ENCODE assay signal across 17 cellular contexts in the genomic region with DNA sequence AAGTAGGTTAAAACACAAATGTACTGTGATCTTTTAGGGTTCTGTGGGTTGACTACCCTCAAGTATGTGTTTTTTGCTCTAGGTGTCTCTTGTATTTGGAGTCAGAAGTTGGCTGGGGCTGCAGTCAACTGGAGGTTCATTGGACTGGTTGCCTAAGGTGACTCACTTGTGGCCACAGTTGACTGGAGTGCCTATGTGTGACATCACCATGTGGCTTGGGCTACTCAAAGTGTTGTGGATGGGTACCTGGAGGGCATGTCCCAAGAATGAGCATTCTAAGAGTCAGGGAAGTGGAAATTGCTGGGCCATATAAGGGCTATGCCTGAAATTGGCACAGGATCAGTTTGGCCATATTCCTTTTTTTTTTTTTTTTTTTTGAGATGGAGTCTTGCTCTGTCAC. TPM values are rescaled to one million over a fixed set of nuclear protein-coding genes. Genes with fewer than 3 reads are reported as not detected.
DNase-seq lines count a peak whose midpoint lies in the region; ATAC-seq, FAIRE-seq and TF ChIP-seq lines count a peak whose summit lies in the region.
"Had no signal": no experiment of that assay in that cellular context is flagged by ENCODE, and none has a peak within 500 bp of the region (broad histone marks: within the 10 kb centered on the region; RNA-seq: fewer than 3 reads in every experiment).

No MANE protein-coding gene starts in this region.

- H3K27me3 Mint-ChIP-seq in activated naive CD4-positive, alpha-beta T cell treated with anti-CD3 and anti-CD28 coated beads for 36 hours (ENCODE audit: low read depth) = no peaks in the 10 kb centered on the region
- H3K27me3 Mint-ChIP-seq in astrocyte (ENCODE audit: low read depth, unreplicated experiment) (no peaks in the 10 kb centered on the region), T-cell (no peaks in the 10 kb centered on the region)

- H3K9me3 ChIP-seq in IMR-90 (ENCODE audit: control insufficient read depth, insufficient read depth, low read length) (no peaks in the 10 kb centered on the region), astrocyte (ENCODE audit: insufficient read depth, low read depth, low read length) (no peaks in the 10 kb centered on the region)
- H3K9me3 ChIP-seq: BE2C, heart left ventricle had no signal

- H4K91ac ChIP-seq in IMR-90 (ENCODE audit: insufficient read depth, low read depth, low read length) = no peak overlapping the region

- POLR2A ChIA-PET in IMR-90 (lab: Charles Lee; ENCODE audit: unreplicated experiment) (no interaction called here), T-cell (lab: Charles Lee) (no interaction called here)

- H3K27ac ChIP-seq in IMR-90 (ENCODE audit: insufficient read depth, low read length) (no peak overlapping the region), astrocyte (ENCODE audit: low read depth, low read length) (no peak overlapping the region)
- H3K27ac ChIP-seq: epithelial cell of prostate, heart left ventricle had no signal

- peaks cover 34% of the 10 kb centered on the region for H4K20me1 ChIP-seq in IMR-90 (ENCODE audit: insufficient read depth, low read length)
- peaks cover 49% of the 10 kb centered on the region for H4K20me1 ChIP-seq in astrocyte (ENCODE audit: insufficient read depth, low read length)

- no peak overlapping the region for H2BK15ac ChIP-seq in IMR-90 (ENCODE audit: low read depth, low read length)

- no peak overlapping the region for H3K4me2 ChIP-seq in IMR-90 (ENCODE audit: low read depth, low read length)
- H3K4me2 ChIP-seq in astrocyte (ENCODE audit: low read length) = no peak overlapping the region

- H3K79me2 ChIP-seq in astrocyte (ENCODE audit: insufficient read depth, low read length) = peaks cover 11% of the 10 kb centered on the region

- H2AK5ac ChIP-seq in IMR-90 (ENCODE audit: low read depth, low read length) = no peak overlapping the region

- H3K9me1 ChIP-seq in IMR-90 (ENCODE audit: insufficient read depth, low read length) = peaks cover 6% of the 10 kb centered on the region; the same call in 1 of the 2 replicates

- no peak overlapping the region for H3K18ac ChIP-seq in IMR-90 (ENCODE audit: low read depth, low read length)

- H3K4me3 Mint-ChIP-seq in activated naive CD4-positive, alpha-beta T cell treated with anti-CD3 and anti-CD28 coated beads for 36 hours = no peak overlapping the region
- H3K4me3 Mint-ChIP-seq in astrocyte (ENCODE audit: unreplicated experiment) (no peak overlapping the region), T-cell (no peak overlapping the region)
- no peak overlapping the region for H3K4me3 Mint-ChIP-seq in stimulated activated effector memory CD8-positive, alpha-beta T cell treated with anti-CD3 and anti-CD28 coated beads, Interleukin-12 subunit alpha, Interleukin-12 subunit beta, amount 100 ng/mL, for 72 hours

- ATAC-seq in IMR-90 (ENCODE audit: low read depth) (no peak; the same call in 1 of the 2 replicates), T-cell (replicated peaks in 1 of 4) (no peak)
- ATAC-seq in stimulated activated effector memory CD8-positive, alpha-beta T cell treated with anti-CD3 and anti-CD28 coated beads, Interleukin-12 subunit alpha, Interleukin-12 subunit beta, amount 100 ng/mL, for 72 hours = peak; percentile 99
- ATAC-seq: heart left ventricle had no signal

- H2BK120ac ChIP-seq in IMR-90 (ENCODE audit: low read depth, low read length) = no peak overlapping the region

- CTCF ChIA-PET in activated naive CD4-positive, alpha-beta T cell treated with anti-CD3 and anti-CD28 coated beads for 36 hours (lab: Charles Lee) = no interaction called here
- CTCF ChIA-PET in IMR-90 (lab: Yijun Ruan, JAX) = interaction anchor here (0.7 kb wide), 1 partner anchor 988 kb away, joined by 4 read pairs; no protein-coding TSS in a partner anchor
- CTCF ChIA-PET in T-cell (lab: Charles Lee) = interaction anchor here (0.6 to 0.7 kb wide), 3 partner anchors 45 to 179 kb away, joined by 4 to 6 read pairs (median 4); no protein-coding TSS in a partner anchor

- no peak overlapping the region for H4K8ac ChIP-seq in IMR-90 (ENCODE audit: low read depth in 2 of 2, low read length in 2 of 2)

- H3K4me3 ChIP-seq in IMR-90 (ENCODE audit: insufficient read depth, low read depth, low read length) = no peak overlapping the region
- no peak overlapping the region for H3K4me3 ChIP-seq in astrocyte (ENCODE audit: insufficient read depth, low read depth, low read length)
- H3K4me3 ChIP-seq: heart left ventricle had no signal

- no peak overlapping the region for H3K27ac Mint-ChIP-seq in activated naive CD4-positive, alpha-beta T cell treated with anti-CD3 and anti-CD28 coated beads for 36 hours
- no peak overlapping the region for H3K27ac Mint-ChIP-seq in astrocyte (ENCODE audit: unreplicated experiment)
- no peak overlapping the region for H3K27ac Mint-ChIP-seq in stimulated activated effector memory CD8-positive, alpha-beta T cell treated with anti-CD3 and anti-CD28 coated beads, Interleukin-12 subunit alpha, Interleukin-12 subunit beta, amount 100 ng/mL, for 72 hours
- no peak overlapping the region for H3K27ac Mint-ChIP-seq in T-cell

- H3K79me1 ChIP-seq in IMR-90 (ENCODE audit: low read depth in 1 of 2, low read length in 2 of 2) = peaks cover 11 to 42% of the 10 kb centered on the region in 2 experiments

- H3K27me3 ChIP-seq in IMR-90 (ENCODE audit: control insufficient read depth, insufficient read depth, low read length) (no peaks in the 10 kb centered on the region), astrocyte (ENCODE audit: insufficient read depth, low read length) (no peaks in the 10 kb centered on the region)
- H3K27me3 ChIP-seq: BE2C, heart left ventricle had no signal

- H3K4me1 Mint-ChIP-seq in activated naive CD4-positive, alpha-beta T cell treated with anti-CD3 and anti-CD28 coated beads for 36 hours (ENCODE audit: low read depth) = peaks cover 15% of the 10 kb centered on the region
- H3K4me1 Mint-ChIP-seq in astrocyte (ENCODE audit: low read depth, unreplicated experiment) (no peaks in the 10 kb centered on the region), T-cell (peaks cover 39 to 53% (median 46%) of the 10 kb centered on the region in 3 donors)
- H3K4me1 Mint-ChIP-seq in stimulated activated effector memory CD8-positive, alpha-beta T cell treated with anti-CD3 and anti-CD28 coated beads, Interleukin-12 subunit alpha, Interleukin-12 subunit beta, amount 100 ng/mL, for 72 hours = peaks cover 36% of the 10 kb centered on the region

- H3K9me3 Mint-ChIP-seq in activated naive CD4-positive, alpha-beta T cell treated with anti-CD3 and anti-CD28 coated beads for 36 hours = no peaks in the 10 kb centered on the region
- H3K9me3 Mint-ChIP-seq in astrocyte (ENCODE audit: unreplicated experiment) = no peaks in the 10 kb centered on the region
- H3K9me3 Mint-ChIP-seq in stimulated activated effector memory CD8-positive, alpha-beta T cell treated with anti-CD3 and anti-CD28 coated beads, Interleukin-12 subunit alpha, Interleukin-12 subunit beta, amount 100 ng/mL, for 72 hours = no peaks in the 10 kb centered on the region
- no peaks in the 10 kb centered on the region for H3K9me3 Mint-ChIP-seq in T-cell

- in situ Hi-C loops in IMR-90 (cut with MboI; ENCODE audit: low sequenced_read_pairs) = no loop called here

- H3K9ac ChIP-seq in IMR-90 (ENCODE audit: low read depth, low read length) = no peak overlapping the region
- no peak overlapping the region for H3K9ac ChIP-seq in astrocyte (ENCODE audit: low read length)

- peak; percentile 26 for DNase-seq in activated naive CD4-positive, alpha-beta T cell treated with anti-CD3 and anti-CD28 coated beads for 36 hours
- DNase-seq in activated naive CD4-positive, alpha-beta T cell treated with anti-CD3 and anti-CD28 coated beads, Interleukin-2, amount 50 U/mL, for 16 hours = no peak
- DNase-seq in IMR-90 (peak; percentile 38), astrocyte (ENCODE audit: low read depth) (peak; percentile 48), amygdala (lab: John Stamatoyannopoulos, UW) (no peak), T-cell (no peak), GM20000 (ENCODE audit: low spot score) (no peak)
- DNase-seq in stimulated activated effector memory CD8-positive, alpha-beta T cell treated with anti-CD3 and anti-CD28 coated beads, Interleukin-12 subunit alpha, Interleukin-12 subunit beta, amount 100 ng/mL, for 72 hours (ENCODE audit: low spot score in 2 of 2) = no peak
- DNase-seq: activated CD4-positive, alpha-beta T cell treated with anti-CD3 and anti-CD28 coated beads, Interleukin-2, amount 50 U/mL, for 4 hours; activated naive CD4-positive, alpha-beta T cell treated with Interleukin-2 at 50 U/mL for 16 hours; BE2C; DMS79; heart left ventricle; kidney; NCI-H1417; trophoblast cell had no signal

- no peak overlapping the region for H3K14ac ChIP-seq in IMR-90 (replicated peaks; ENCODE audit: low read depth, low read length)

- peaks cover 1% of the 10 kb centered on the region; the same call in 1 of the 2 replicates for H3K4me1 ChIP-seq in IMR-90 (ENCODE audit: control insufficient read depth, insufficient read depth, low read length)
- H3K4me1 ChIP-seq in astrocyte (ENCODE audit: insufficient read depth, low read length) = no peaks in the 10 kb centered on the region
- H3K4me1 ChIP-seq: BE2C had no signal

- H2AK9ac ChIP-seq in IMR-90 (replicated peaks; ENCODE audit: low read depth, low read length, poor library complexity) = no peak overlapping the region

- H3K36me3 Mint-ChIP-seq in activated naive CD4-positive, alpha-beta T cell treated with anti-CD3 and anti-CD28 coated beads for 36 hours (ENCODE audit: low read depth) = peaks cover 2% of the 10 kb centered on the region
- H3K36me3 Mint-ChIP-seq in astrocyte (ENCODE audit: low read depth, unreplicated experiment) (peaks cover 3% of the 10 kb centered on the region), T-cell (peaks cover 5% of the 10 kb centered on the region)
- H3K36me3 Mint-ChIP-seq in stimulated activated effector memory CD8-positive, alpha-beta T cell treated with anti-CD3 and anti-CD28 coated beads, Interleukin-12 subunit alpha, Interleukin-12 subunit beta, amount 100 ng/mL, for 72 hours = no peaks in the 10 kb centered on the region

- H3K23ac ChIP-seq in IMR-90 (ENCODE audit: low read depth, low read length) = no peak overlapping the region

- TF ChIP-seq RAD21 in IMR-90 (IDR thresholded peaks at IDR 0.05; ENCODE audit: low read length) = no peak

- BruUV-seq in IMR-90 (replicated peaks; lab: Mats Ljungman, UMichigan) = no TSS peak

- no peak overlapping the region for H4K5ac ChIP-seq in IMR-90 (ENCODE audit: low read depth, low read length)

- dilution Hi-C loops in IMR-90 (cut with HindIII; ENCODE audit: low sequenced_read_pairs, unreplicated experiment) = no loop called here

- H3K4ac ChIP-seq in IMR-90 (ENCODE audit: low read depth, low read length) = no peak overlapping the region

- no peak overlapping the region for H3K56ac ChIP-seq in IMR-90 (ENCODE audit: extremely low read depth, insufficient read depth, low read length)

- H3K36me3 ChIP-seq in IMR-90 (ENCODE audit: control insufficient read depth, insufficient read depth, low read length) = no peaks in the 10 kb centered on the region
- H3K36me3 ChIP-seq in astrocyte (ENCODE audit: insufficient read depth, low read length) = no peaks in the 10 kb centered on the region
- H3K36me3 ChIP-seq: BE2C, heart left ventricle had no signal

- intact Hi-C loops in activated naive CD4-positive, alpha-beta T cell treated with anti-CD3 and anti-CD28 coated beads for 36 hours (cut with micrococcal nuclease) = no loop called here
- intact Hi-C loops in IMR-90 (cut with micrococcal nuclease) = no loop called here

- FAIRE-seq in astrocyte (lab: Jason Lieb, UNC) = no peak
- FAIRE-seq: kidney had no signal

- TF ChIP-seq CTCF in IMR-90 (conservative IDR thresholded peaks at IDR 0.05; ENCODE audit: low read depth, low read length) (no peak), astrocyte (IDR thresholded peaks at IDR 0.05; ENCODE audit: insufficient read depth, low read depth, low read length) (no peak), GM20000 (IDR thresholded peaks at IDR 0.05; ENCODE audit: extremely low read depth, missing control alignments) (no peak)

- H2BK5ac ChIP-seq in IMR-90 (ENCODE audit: low read depth, low read length, poor library complexity, severe bottlenecking) = no peak overlapping the region

- H2AFZ ChIP-seq in IMR-90 (replicated peaks; ENCODE audit: low read length, poor library complexity) (no peak overlapping the region), astrocyte (ENCODE audit: low read depth, low read length) (no peak overlapping the region)

- TF ChIP-seq POLR2A in IMR-90 (IDR thresholded peaks at IDR 0.05; ENCODE audit: low read depth, low read length) = no peak

- no peak overlapping the region for H2BK20ac ChIP-seq in IMR-90 (ENCODE audit: low read depth, low read length)

RNA-seq across cellular contexts. Expression of a gene that starts 27.4 kb away (rescaled TPM):
- total RNA-seq in activated naive CD4-positive, alpha-beta T cell treated with anti-CD3 and anti-CD28 coated beads for 36 hours = 1 to 10 TPM; 4.1 to 4.6 TPM
- total RNA-seq in IMR-90 (2012; rRNA removed) = 18.8 and 23.6 TPM in 2 replicates
- 7.6 and 8.0 TPM in 2 replicates for polyA plus RNA-seq in IMR-90 (2012; rRNA removed)
- polyA plus RNA-seq in IMR-90 (2012; cell fraction: cytosol; rRNA removed) = 2.0 and 2.5 TPM in 2 replicates
- polyA plus RNA-seq in IMR-90 (2012; cell fraction: nucleus; rRNA removed; ENCODE audit: low replicate concordance) = 4.3 and 18.5 TPM in 2 replicates
- total RNA-seq in astrocyte = 12.8 and 14.4 TPM in 2 replicates
- total RNA-seq in T-cell = 10 to 100 TPM in 3 of 5 donors, 1 to 10 TPM in 2; 8.9 to 11.7 (median 10.0) TPM

RNA-seq across cellular contexts. Expression of a gene that starts 60.0 kb away (rescaled TPM):
- total RNA-seq in activated naive CD4-positive, alpha-beta T cell treated with anti-CD3 and anti-CD28 coated beads for 36 hours = 10 to 100 TPM; 31.1 to 33.4 TPM
- total RNA-seq in IMR-90 (2012; rRNA removed) = 15.4 and 23.3 TPM in 2 replicates
- polyA plus RNA-seq in IMR-90 (2012; rRNA removed) = 10.7 and 11.1 TPM in 2 replicates
- polyA plus RNA-seq in IMR-90 (2012; cell fraction: cytosol; rRNA removed) = 2.2 and 4.5 TPM in 2 replicates
- 0.74 and 3.5 TPM in 2 replicates for polyA plus RNA-seq in IMR-90 (2012; cell fraction: nucleus; rRNA removed; ENCODE audit: low replicate concordance)
- 22.0 and 23.1 TPM in 2 replicates for total RNA-seq in astrocyte
- 10 to 100 TPM; 13.6 to 27.4 (median 22.6) TPM for total RNA-seq in T-cell

Comparison
In these comparisons a context has a peak if more than half of its experiments do, and no peak if none do; other contexts are left out.
1. DNase-seq: peak in activated naive CD4-positive, alpha-beta T cell treated with anti-CD3 and anti-CD28 coated beads for 36 hours (single experiment), IMR-90 (single experiment) and astrocyte (single experiment); none in activated naive CD4-positive, alpha-beta T cell treated with anti-CD3 and anti-CD28 coated beads, Interleukin-2, amount 50 U/mL, for 16 hours (single experiment), stimulated activated effector memory CD8-positive, alpha-beta T cell treated with anti-CD3 and anti-CD28 coated beads, Interleukin-12 subunit alpha, Interleukin-12 subunit beta, amount 100 ng/mL, for 72 hours (0 of 2), amygdala (0 of 56), T-cell (0 of 34) and GM20000 (single experiment).